In genomic region chr6:98812220-98812619, GRCh38 we compare ENCODE assay signal across 1 cellular context.
TF ChIP-seq lines count a peak whose summit lies in the region.

No MANE protein-coding gene starts in this region.

TF ChIP-seq in SK-N-SH treated with all-trans-retinoic acid at 6 μM for 48 hours, 23 proteins besides CTCF, POLR2A, EP300 and RAD21 (continued from another document):
- TF ChIP-seq POU6F1 (CRISPR knock-in tag; IDR thresholded peaks at IDR 0.05; ENCODE audit: borderline replicate concordance, low read depth) (no peak), ZNF8 (CRISPR knock-in tag; IDR thresholded peaks at IDR 0.05) (no peak)
